In genomic region chr1:221643404-221644175, GRCh38 we compare ENCODE assay signal across 13 cellular contexts.
DNase-seq lines count a peak whose midpoint lies in the region; ATAC-seq and TF ChIP-seq lines count a peak whose summit lies in the region.
"Had no signal": no experiment of that assay in that cellular context is flagged by ENCODE, and none has a peak within 500 bp of the region (broad histone marks: within the 10 kb centered on the region; RNA-seq: fewer than 3 reads in every experiment).

No MANE protein-coding gene starts in this region.

- 61 to 83% (median 72%) methylated on average over 1 of the region's 1 CpG for WGBS in stomach, 5 donors

- H3K9ac ChIP-seq in OCI-LY3 (ENCODE audit: low read length), result no peak overlapping the region

- no peaks in the 10 kb centered on the region for H3K9me3 ChIP-seq in OCI-LY3 (ENCODE audit: insufficient read depth, low read length)
- H3K9me3 ChIP-seq in stomach, result no peaks in the 10 kb centered on the region

- DNase-seq in NCI-H1694 (lab: John Stamatoyannopoulos, UW) (no peak), activated gamma-delta T cell treated with Interleukin-2 at 50 U/mL for 16 hours (no peak), stomach (no peak), KG1 (lab: John Stamatoyannopoulos, UW) (no peak)
- DNase-seq: activated CD4-positive, alpha-beta T cell treated with anti-CD3 and anti-CD28 coated beads, Interleukin-2, amount 50 U/mL, for 4 hours; activated effector memory CD4-positive, alpha-beta T cell treated with anti-CD3 and anti-CD28 coated beads, Interleukin-2, amount 50 U/mL, for 16 hours; AML-193; erythroblast; NCI-H2227 treated with DMSO at 0.1 percent for 48 hours had no signal

- TF ChIP-seq CTCF in OCI-LY3 (IDR thresholded peaks at IDR 0.05; ENCODE audit: low read depth, low read length) (no peak), stomach (IDR thresholded peaks at IDR 0.05) (no peak)

- ATAC-seq in GM18517 (IDR thresholded peaks at IDR 0.05; ENCODE audit: unreplicated experiment) (peak; percentile 83), GM21381 (IDR thresholded peaks at IDR 0.05; ENCODE audit: unreplicated experiment) (peak; percentile 66), HG03039 (IDR thresholded peaks at IDR 0.05; ENCODE audit: unreplicated experiment) (peak; percentile 60)

- H3K27me3 ChIP-seq in OCI-LY3 (ENCODE audit: low read depth, low read length), result no peaks in the 10 kb centered on the region
- no peaks in the 10 kb centered on the region for H3K27me3 ChIP-seq in stomach

- H3K79me2 ChIP-seq in OCI-LY3 (ENCODE audit: low read length), result no peaks in the 10 kb centered on the region

- no peaks in the 10 kb centered on the region for H4K20me1 ChIP-seq in OCI-LY3 (ENCODE audit: insufficient read depth, low read length)

- H3K27ac ChIP-seq in OCI-LY3 (ENCODE audit: low read length) (no peak overlapping the region), stomach (no peak overlapping the region)

- intact Hi-C loops in stomach (cut with DNase I; ENCODE audit: low total_unique reads), result no loop called here

- H3K4me1 ChIP-seq in OCI-LY3 (ENCODE audit: low read length) (peaks cover 20% of the 10 kb centered on the region), stomach (no peaks in the 10 kb centered on the region)

- TF ChIP-seq EP300 in stomach (IDR thresholded peaks at IDR 0.05), result no peak

- peak overlapping the region; percentile 48 for H3K4me2 ChIP-seq in OCI-LY3 (ENCODE audit: low read length)

- no peaks in the 10 kb centered on the region for H3K36me3 ChIP-seq in OCI-LY3 (replicated peaks; ENCODE audit: low read depth, low read length)
- H3K36me3 ChIP-seq in stomach, result no peaks in the 10 kb centered on the region

- H2AFZ ChIP-seq in OCI-LY3 (ENCODE audit: low read depth, low read length), result no peak overlapping the region

- no peak for TF ChIP-seq POLR2A in stomach (IDR thresholded peaks at IDR 0.05)

- H3K4me3 ChIP-seq in OCI-LY3 (ENCODE audit: low read length) (0 out of 2 replicates have a peak overlapping the region, but pooled peaks have one; percentile 0), stomach (no peak overlapping the region)
